Comparison of ENCODE assay signal across 1 cellular context in genomic region chr1:52365091-52365745, GRCh38.
TF ChIP-seq lines count a peak whose summit lies in the region.

No MANE protein-coding gene starts in this region.

TF ChIP-seq in HepG2, 621 proteins besides CTCF, POLR2A, EP300 and RAD21 (continued from another document):
- TF ChIP-seq ZNF800 (CRISPR knock-in tag; IDR thresholded peaks at IDR 0.05) (no peak), ZNF33A (CRISPR knock-in tag; IDR thresholded peaks at IDR 0.05; ENCODE audit: borderline replicate concordance) (peak; percentile 60; the same call in 1 of the 2 replicates), NR1H2 (CRISPR knock-in tag; IDR thresholded peaks at IDR 0.05; ENCODE audit: borderline replicate concordance, low read depth) (no peak), ZNF441 (CRISPR knock-in tag; IDR thresholded peaks at IDR 0.05; ENCODE audit: borderline replicate concordance) (no peak), RXRB (CRISPR knock-in tag; IDR thresholded peaks at IDR 0.05; ENCODE audit: borderline replicate concordance) (peak; percentile 39; the same call in 1 of the 2 replicates), ZNF292 (CRISPR knock-in tag; IDR thresholded peaks at IDR 0.05; ENCODE audit: borderline replicate concordance, low read depth) (peak; percentile 53; the same call in 1 of the 2 replicates), ZNF546 (CRISPR knock-in tag; conservative IDR thresholded peaks at IDR 0.05) (no peak; the same call in 1 of the 2 replicates), ERF (CRISPR knock-in tag; IDR thresholded peaks at IDR 0.05) (no peak), ZNF12 (CRISPR knock-in tag; IDR thresholded peaks at IDR 0.05) (no peak), ZNF430 (CRISPR knock-in tag; IDR thresholded peaks at IDR 0.05) (0 out of 2 replicates have a peak, but pooled peaks have one; percentile 40), ZBTB4 (CRISPR knock-in tag; IDR thresholded peaks at IDR 0.05; ENCODE audit: borderline replicate concordance) (peak; percentile 40; the same call in 1 of the 2 replicates), ZC3H13 (CRISPR knock-in tag; IDR thresholded peaks at IDR 0.05) (no peak)
- TF ChIP-seq, protein P1, sequence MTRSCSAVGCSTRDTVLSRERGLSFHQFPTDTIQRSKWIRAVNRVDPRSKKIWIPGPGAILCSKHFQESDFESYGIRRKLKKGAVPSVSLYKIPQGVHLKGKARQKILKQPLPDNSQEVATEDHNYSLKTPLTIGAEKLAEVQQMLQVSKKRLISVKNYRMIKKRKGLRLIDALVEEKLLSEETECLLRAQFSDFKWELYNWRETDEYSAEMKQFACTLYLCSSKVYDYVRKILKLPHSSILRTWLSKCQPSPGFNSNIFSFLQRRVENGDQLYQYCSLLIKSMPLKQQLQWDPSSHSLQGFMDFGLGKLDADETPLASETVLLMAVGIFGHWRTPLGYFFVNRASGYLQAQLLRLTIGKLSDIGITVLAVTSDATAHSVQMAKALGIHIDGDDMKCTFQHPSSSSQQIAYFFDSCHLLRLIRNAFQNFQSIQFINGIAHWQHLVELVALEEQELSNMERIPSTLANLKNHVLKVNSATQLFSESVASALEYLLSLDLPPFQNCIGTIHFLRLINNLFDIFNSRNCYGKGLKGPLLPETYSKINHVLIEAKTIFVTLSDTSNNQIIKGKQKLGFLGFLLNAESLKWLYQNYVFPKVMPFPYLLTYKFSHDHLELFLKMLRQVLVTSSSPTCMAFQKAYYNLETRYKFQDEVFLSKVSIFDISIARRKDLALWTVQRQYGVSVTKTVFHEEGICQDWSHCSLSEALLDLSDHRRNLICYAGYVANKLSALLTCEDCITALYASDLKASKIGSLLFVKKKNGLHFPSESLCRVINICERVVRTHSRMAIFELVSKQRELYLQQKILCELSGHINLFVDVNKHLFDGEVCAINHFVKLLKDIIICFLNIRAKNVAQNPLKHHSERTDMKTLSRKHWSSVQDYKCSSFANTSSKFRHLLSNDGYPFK (CRISPR knock-in tag; IDR thresholded peaks at IDR 0.05; ENCODE audit: borderline replicate concordance): no peak
- TF ChIP-seq, protein P2, sequence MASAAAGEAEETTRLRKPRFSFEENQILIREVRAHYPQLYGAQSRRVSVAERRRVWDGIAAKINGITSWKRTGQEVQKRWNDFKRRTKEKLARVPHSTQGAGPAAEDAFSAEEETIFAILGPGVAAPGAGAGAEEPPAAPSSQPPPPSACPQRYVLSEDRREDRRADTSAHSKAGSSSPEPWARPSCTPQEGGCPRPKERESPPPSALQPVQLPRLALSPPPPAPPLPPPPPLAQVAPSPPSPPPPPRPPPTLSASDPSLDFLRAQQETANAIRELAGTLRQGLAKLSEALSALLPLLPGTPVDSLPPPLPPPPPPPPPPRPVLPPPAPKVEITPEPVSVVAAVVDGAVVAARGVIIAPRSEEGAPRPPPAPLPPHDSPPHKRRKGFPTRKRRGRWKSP (CRISPR knock-in tag; IDR thresholded peaks at IDR 0.05): peak; percentile 29; the same call in 1 of the 2 replicates
